In genomic region chr7:71131256-71131752, GRCh38 we compare ENCODE assay signal across 9 cellular contexts. TPM values are rescaled to one million over a fixed set of nuclear protein-coding genes. Genes with fewer than 3 reads are reported as not detected.
DNase-seq lines count a peak whose midpoint lies in the region; ATAC-seq and TF ChIP-seq lines count a peak whose summit lies in the region.
"Had no signal": no experiment of that assay in that cellular context is flagged by ENCODE, and none has a peak within 500 bp of the region (broad histone marks: within the 10 kb centered on the region; RNA-seq: fewer than 3 reads in every experiment).

No MANE protein-coding gene starts in this region.

- no peaks in the 10 kb centered on the region for H3K4me1 Mint-ChIP-seq in immature natural killer cell

- H3K36me3 Mint-ChIP-seq in immature natural killer cell: peaks cover 0 to 4% (median 0%) of the 10 kb centered on the region in 3 donors

- intact Hi-C loops in esophagus squamous epithelium (cut with DNase I): no loop called here

- H3K27ac Mint-ChIP-seq in immature natural killer cell: no peak overlapping the region

- peaks cover 2 to 8% (median 3%) of the 10 kb centered on the region in 3 donors for H3K27me3 Mint-ChIP-seq in immature natural killer cell (ENCODE audit: low read depth in 3 of 3)

- H2AFZ ChIP-seq in neuron (ENCODE audit: low read depth, low read length): peak overlapping the region; percentile 86

- ATAC-seq in GM18519 (IDR thresholded peaks at IDR 0.05; ENCODE audit: low FRiP score, unreplicated experiment): no peak
- ATAC-seq in HG02840 (IDR thresholded peaks at IDR 0.05; ENCODE audit: low FRiP score, unreplicated experiment): no peak

- H3K9me3 ChIP-seq in esophagus squamous epithelium (no peaks in the 10 kb centered on the region), neuron (ENCODE audit: low read length) (no peaks in the 10 kb centered on the region)

- H3K36me3 ChIP-seq in esophagus squamous epithelium (no peaks in the 10 kb centered on the region), neuron (ENCODE audit: insufficient read depth, low read length) (peaks cover 18% of the 10 kb centered on the region)

- H3K4me1 ChIP-seq in esophagus squamous epithelium (peaks cover 0 to 38% (median 7%) of the 10 kb centered on the region in 3 donors), neuron (ENCODE audit: insufficient read depth, low read length) (peaks cover 33% of the 10 kb centered on the region)

- H3K27me3 ChIP-seq in esophagus squamous epithelium (peaks cover 0 to 54% (median 2%) of the 10 kb centered on the region in 4 donors), neuron (ENCODE audit: insufficient read depth, low read length) (no peaks in the 10 kb centered on the region)

- TF ChIP-seq CTCF in esophagus squamous epithelium (IDR thresholded peaks at IDR 0.05): peak in 2 of 6 experiments; percentile 21 to 23

- TF ChIP-seq POLR2A in esophagus squamous epithelium (IDR thresholded peaks at IDR 0.05): no peak

- H3K9me3 Mint-ChIP-seq in immature natural killer cell: peaks cover 2 to 8% (median 5%) of the 10 kb centered on the region in 6 donors

- WGBS in esophagus squamous epithelium, 2 donors: no CpG with 5 or more reads among the region's 62 CpGs

- H3K4me3 ChIP-seq in esophagus squamous epithelium (peak overlapping the region; percentile 35 to 71 (median 51)), neuron (ENCODE audit: low read length) (peak overlapping the region; percentile 83)

- H3K4me3 Mint-ChIP-seq in immature natural killer cell: no peak overlapping the region

- DNase-seq in stimulated activated CD4-positive, alpha-beta T cell treated with anti-CD3 and anti-CD28 coated beads, Interleukin-15, amount 100 ng/mL, for 24 hours: peak; percentile 27
- no peak for DNase-seq in stimulated activated CD4-positive, alpha-beta T cell treated with anti-CD3 and anti-CD28 coated beads, Interleukin-4, amount 100 ng/mL, for 4 hours
- DNase-seq in esophagus squamous epithelium (lab: John Stamatoyannopoulos, UW) (no peak), immature natural killer cell (no peak)
- DNase-seq in stimulated activated naive CD4-positive, alpha-beta T cell (lab: John Stamatoyannopoulos, UW): no peak

- peak overlapping the region; percentile 61 to 87 (median 79) for H3K27ac ChIP-seq in esophagus squamous epithelium

RNA-seq across cellular contexts. Expression of gene GALNT17, which starts 0.6 kb away (rescaled TPM):
- 10 to 100 TPM in 1 of 4 donors, 1 to 10 TPM in 3; 1.6 to 22.1 (median 2.5) TPM for total RNA-seq in esophagus squamous epithelium
- polyA plus RNA-seq in immature natural killer cell: not detected
- total RNA-seq: Daoy had no signal
